In the genomic region with DNA sequence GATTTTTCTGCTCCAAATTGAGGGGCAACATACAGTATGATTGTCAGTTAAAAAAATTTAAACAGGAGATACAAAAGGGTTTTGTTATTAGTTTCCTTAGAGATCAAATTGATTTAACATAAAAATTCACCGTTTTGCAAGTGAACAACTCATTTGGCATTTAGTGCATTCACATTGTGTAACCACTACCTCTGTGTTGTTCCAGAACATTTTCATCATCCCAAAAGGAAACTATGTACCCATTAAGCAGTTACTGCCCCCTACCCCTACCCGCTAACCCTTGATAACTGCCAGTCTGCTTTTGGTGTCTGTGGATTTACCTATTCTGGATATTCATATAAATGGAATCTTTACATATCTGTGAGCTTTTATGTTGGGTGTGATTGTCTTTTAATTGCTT, we compare ENCODE assay signal across 1 cellular context.
TF ChIP-seq lines count a peak whose summit lies in the region.

No MANE protein-coding gene starts in this region.

TF ChIP-seq in WTC11, 78 proteins besides CTCF, POLR2A, EP300 and RAD21 (continued from another document):
- TF ChIP-seq, protein P1, sequence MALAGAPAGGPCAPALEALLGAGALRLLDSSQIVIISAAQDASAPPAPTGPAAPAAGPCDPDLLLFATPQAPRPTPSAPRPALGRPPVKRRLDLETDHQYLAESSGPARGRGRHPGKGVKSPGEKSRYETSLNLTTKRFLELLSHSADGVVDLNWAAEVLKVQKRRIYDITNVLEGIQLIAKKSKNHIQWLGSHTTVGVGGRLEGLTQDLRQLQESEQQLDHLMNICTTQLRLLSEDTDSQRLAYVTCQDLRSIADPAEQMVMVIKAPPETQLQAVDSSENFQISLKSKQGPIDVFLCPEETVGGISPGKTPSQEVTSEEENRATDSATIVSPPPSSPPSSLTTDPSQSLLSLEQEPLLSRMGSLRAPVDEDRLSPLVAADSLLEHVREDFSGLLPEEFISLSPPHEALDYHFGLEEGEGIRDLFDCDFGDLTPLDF (CRISPR knock-in tag; IDR thresholded peaks at IDR 0.05): no peak
- TF ChIP-seq, protein P2, sequence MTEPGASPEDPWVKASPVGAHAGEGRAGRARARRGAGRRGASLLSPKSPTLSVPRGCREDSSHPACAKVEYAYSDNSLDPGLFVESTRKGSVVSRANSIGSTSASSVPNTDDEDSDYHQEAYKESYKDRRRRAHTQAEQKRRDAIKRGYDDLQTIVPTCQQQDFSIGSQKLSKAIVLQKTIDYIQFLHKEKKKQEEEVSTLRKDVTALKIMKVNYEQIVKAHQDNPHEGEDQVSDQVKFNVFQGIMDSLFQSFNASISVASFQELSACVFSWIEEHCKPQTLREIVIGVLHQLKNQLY (CRISPR knock-in tag; IDR thresholded peaks at IDR 0.05): no peak
- TF ChIP-seq, protein P3, sequence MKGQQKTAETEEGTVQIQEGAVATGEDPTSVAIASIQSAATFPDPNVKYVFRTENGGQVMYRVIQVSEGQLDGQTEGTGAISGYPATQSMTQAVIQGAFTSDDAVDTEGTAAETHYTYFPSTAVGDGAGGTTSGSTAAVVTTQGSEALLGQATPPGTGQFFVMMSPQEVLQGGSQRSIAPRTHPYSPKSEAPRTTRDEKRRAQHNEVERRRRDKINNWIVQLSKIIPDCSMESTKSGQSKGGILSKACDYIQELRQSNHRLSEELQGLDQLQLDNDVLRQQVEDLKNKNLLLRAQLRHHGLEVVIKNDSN (CRISPR knock-in tag; IDR thresholded peaks at IDR 0.05): no peak
- TF ChIP-seq, protein P4, sequence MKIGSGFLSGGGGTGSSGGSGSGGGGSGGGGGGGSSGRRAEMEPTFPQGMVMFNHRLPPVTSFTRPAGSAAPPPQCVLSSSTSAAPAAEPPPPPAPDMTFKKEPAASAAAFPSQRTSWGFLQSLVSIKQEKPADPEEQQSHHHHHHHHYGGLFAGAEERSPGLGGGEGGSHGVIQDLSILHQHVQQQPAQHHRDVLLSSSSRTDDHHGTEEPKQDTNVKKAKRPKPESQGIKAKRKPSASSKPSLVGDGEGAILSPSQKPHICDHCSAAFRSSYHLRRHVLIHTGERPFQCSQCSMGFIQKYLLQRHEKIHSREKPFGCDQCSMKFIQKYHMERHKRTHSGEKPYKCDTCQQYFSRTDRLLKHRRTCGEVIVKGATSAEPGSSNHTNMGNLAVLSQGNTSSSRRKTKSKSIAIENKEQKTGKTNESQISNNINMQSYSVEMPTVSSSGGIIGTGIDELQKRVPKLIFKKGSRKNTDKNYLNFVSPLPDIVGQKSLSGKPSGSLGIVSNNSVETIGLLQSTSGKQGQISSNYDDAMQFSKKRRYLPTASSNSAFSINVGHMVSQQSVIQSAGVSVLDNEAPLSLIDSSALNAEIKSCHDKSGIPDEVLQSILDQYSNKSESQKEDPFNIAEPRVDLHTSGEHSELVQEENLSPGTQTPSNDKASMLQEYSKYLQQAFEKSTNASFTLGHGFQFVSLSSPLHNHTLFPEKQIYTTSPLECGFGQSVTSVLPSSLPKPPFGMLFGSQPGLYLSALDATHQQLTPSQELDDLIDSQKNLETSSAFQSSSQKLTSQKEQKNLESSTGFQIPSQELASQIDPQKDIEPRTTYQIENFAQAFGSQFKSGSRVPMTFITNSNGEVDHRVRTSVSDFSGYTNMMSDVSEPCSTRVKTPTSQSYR (CRISPR knock-in tag; IDR thresholded peaks at IDR 0.05): no peak
- TF ChIP-seq, protein P5, sequence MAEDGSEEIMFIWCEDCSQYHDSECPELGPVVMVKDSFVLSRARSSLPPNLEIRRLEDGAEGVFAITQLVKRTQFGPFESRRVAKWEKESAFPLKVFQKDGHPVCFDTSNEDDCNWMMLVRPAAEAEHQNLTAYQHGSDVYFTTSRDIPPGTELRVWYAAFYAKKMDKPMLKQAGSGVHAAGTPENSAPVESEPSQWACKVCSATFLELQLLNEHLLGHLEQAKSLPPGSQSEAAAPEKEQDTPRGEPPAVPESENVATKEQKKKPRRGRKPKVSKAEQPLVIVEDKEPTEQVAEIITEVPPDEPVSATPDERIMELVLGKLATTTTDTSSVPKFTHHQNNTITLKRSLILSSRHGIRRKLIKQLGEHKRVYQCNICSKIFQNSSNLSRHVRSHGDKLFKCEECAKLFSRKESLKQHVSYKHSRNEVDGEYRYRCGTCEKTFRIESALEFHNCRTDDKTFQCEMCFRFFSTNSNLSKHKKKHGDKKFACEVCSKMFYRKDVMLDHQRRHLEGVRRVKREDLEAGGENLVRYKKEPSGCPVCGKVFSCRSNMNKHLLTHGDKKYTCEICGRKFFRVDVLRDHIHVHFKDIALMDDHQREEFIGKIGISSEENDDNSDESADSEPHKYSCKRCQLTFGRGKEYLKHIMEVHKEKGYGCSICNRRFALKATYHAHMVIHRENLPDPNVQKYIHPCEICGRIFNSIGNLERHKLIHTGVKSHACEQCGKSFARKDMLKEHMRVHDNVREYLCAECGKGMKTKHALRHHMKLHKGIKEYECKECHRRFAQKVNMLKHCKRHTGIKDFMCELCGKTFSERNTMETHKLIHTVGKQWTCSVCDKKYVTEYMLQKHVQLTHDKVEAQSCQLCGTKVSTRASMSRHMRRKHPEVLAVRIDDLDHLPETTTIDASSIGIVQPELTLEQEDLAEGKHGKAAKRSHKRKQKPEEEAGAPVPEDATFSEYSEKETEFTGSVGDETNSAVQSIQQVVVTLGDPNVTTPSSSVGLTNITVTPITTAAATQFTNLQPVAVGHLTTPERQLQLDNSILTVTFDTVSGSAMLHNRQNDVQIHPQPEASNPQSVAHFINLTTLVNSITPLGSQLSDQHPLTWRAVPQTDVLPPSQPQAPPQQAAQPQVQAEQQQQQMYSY (CRISPR knock-in tag; IDR thresholded peaks at IDR 0.05): no peak
- no peak for TF ChIP-seq TEAD4 (CRISPR knock-in tag; IDR thresholded peaks at IDR 0.05)
TF ChIP-seq in WTC11: peak in this region for 0.
